ENCODE assay signal across 26 cellular contexts in genomic region chr3:167862104-167862785, GRCh38.
A peak's percentile ranks its signal among the peaks of the same experiment; 100 is the strongest.
DNase-seq lines count a peak whose midpoint lies in the region; ATAC-seq and TF ChIP-seq lines count a peak whose summit lies in the region.
"Had no signal": no experiment of that assay in that cellular context is flagged by ENCODE, and none has a peak within 500 bp of the region (broad histone marks: within the 10 kb centered on the region; RNA-seq: fewer than 3 reads in every experiment).

No MANE protein-coding gene starts in this region.

- no peaks in the 10 kb centered on the region for H3K36me3 Mint-ChIP-seq in activated naive CD8-positive, alpha-beta T cell treated with anti-CD3 and anti-CD28 coated beads, Interleukin-2, amount 50 U/mL, for 24 hours (ENCODE audit: low read depth)
- H3K36me3 Mint-ChIP-seq: activated naive CD8-positive, alpha-beta T cell treated with anti-CD3 and anti-CD28 coated beads, Interleukin-2, amount 10 ng/mL, durations not matched to agents 7 days and 5 days had no signal

- no peaks in the 10 kb centered on the region for H3K27me3 ChIP-seq in fibroblast of lung (ENCODE audit: control insufficient read depth, insufficient read depth, low read length)
- H3K27me3 ChIP-seq: body of pancreas, SJCRH30, transverse colon had no signal

- DNase-seq in AML-193 (lab: John Stamatoyannopoulos, UW) (peak; percentile 50 to 62), GF-D8 (lab: John Stamatoyannopoulos, UW) (peak; percentile 5), OCI-LY7 (ENCODE audit: low spot score) (no peak), fibroblast of lung (ENCODE audit: low read depth in 2 of 2) (peak in 1 of 2 donors; percentile 6), KBM-7 (no peak)
- DNase-seq in activated naive CD8-positive, alpha-beta T cell treated with anti-CD3 and anti-CD28 coated beads, Interleukin-2, amount 50 U/mL, for 24 hours: no peak
- DNase-seq: activated CD4-positive, alpha-beta T cell treated with anti-CD3 and anti-CD28 coated beads, Interleukin-2, amount 50 U/mL, for 1 hour; activated CD8-positive, alpha-beta memory T cell treated with anti-CD3 and anti-CD28 coated beads, Interleukin-2, amount 50 U/mL, for 4 hours; activated naive CD8-positive, alpha-beta T cell treated with anti-CD3 and anti-CD28 coated beads, Interleukin-2, amount 10 ng/mL, durations not matched to agents 7 days and 5 days; body of pancreas; cortex of kidney; DMS79 treated with DMSO at 0.1 percent for 48 hours; foreskin fibroblast; midbrain; NCI-H1417; NCI-H524 treated with DMSO at 0.1 percent for 48 hours; nephron progenitor cell; SJCRH30; stimulated activated CD4-positive, alpha-beta T cell treated with anti-CD3 and anti-CD28 coated beads, Interleukin-2, amount 100 ng/mL, for 48 hours; T-helper 17 cell; transverse colon; WERI-Rb-1 had no signal

- H4K20me1 ChIP-seq in OCI-LY7 (ENCODE audit: insufficient read depth, low read length): no peaks in the 10 kb centered on the region
- H4K20me1 ChIP-seq in fibroblast of lung (ENCODE audit: control insufficient read depth, extremely low read depth, insufficient read depth, low read length): no peaks in the 10 kb centered on the region

- intact Hi-C loops in OCI-LY7 (cut with micrococcal nuclease; ENCODE audit: unreplicated experiment): no loop called here

- H2AFZ ChIP-seq in OCI-LY7 (ENCODE audit: low read length) (no peak overlapping the region), fibroblast of lung (ENCODE audit: low read length) (no peak overlapping the region)

- no peaks in the 10 kb centered on the region for H3K9me3 Mint-ChIP-seq in activated naive CD8-positive, alpha-beta T cell treated with anti-CD3 and anti-CD28 coated beads, Interleukin-2, amount 50 U/mL, for 24 hours
- H3K9me3 Mint-ChIP-seq: activated naive CD8-positive, alpha-beta T cell treated with anti-CD3 and anti-CD28 coated beads, Interleukin-2, amount 10 ng/mL, durations not matched to agents 7 days and 5 days; nephron progenitor cell; stimulated activated naive CD8-positive, alpha-beta T cell treated with anti-CD3 and anti-CD28 coated beads, Interleukin-15, Interleukin-2, amounts not matched to agents 100 ng/mL and 50 ng/mL, for 24 hours had no signal

- no peaks in the 10 kb centered on the region for H3K9me2 ChIP-seq in OCI-LY7 (ENCODE audit: insufficient read depth, low read length)

- no peak overlapping the region for H3K9ac ChIP-seq in fibroblast of lung (ENCODE audit: insufficient read depth, low read length)

- H3K27ac Mint-ChIP-seq in activated naive CD8-positive, alpha-beta T cell treated with anti-CD3 and anti-CD28 coated beads, Interleukin-2, amount 50 U/mL, for 24 hours: no peak overlapping the region
- H3K27ac Mint-ChIP-seq: activated naive CD8-positive, alpha-beta T cell treated with anti-CD3 and anti-CD28 coated beads, Interleukin-2, amount 10 ng/mL, durations not matched to agents 7 days and 5 days; nephron progenitor cell; stimulated activated naive CD8-positive, alpha-beta T cell treated with anti-CD3 and anti-CD28 coated beads, Interleukin-15, Interleukin-2, amounts not matched to agents 100 ng/mL and 50 ng/mL, for 24 hours; T-helper 17 cell had no signal

- POLR2A ChIA-PET in OCI-LY7 (lab: Charles Lee): interaction anchor here (0.6 to 1.5 kb wide), 7 partner anchors 9 to 1078 kb away, joined by 3 to 6 read pairs (median 4); no protein-coding TSS in a partner anchor

- BruUV-seq in OCI-LY7 (replicated peaks; lab: Mats Ljungman, UMichigan): no TSS peak

- TF ChIP-seq CTCF in OCI-LY7 (conservative IDR thresholded peaks at IDR 0.05; ENCODE audit: low read length) (no peak), fibroblast of lung (conservative IDR thresholded peaks at IDR 0.05 in 1 of 2, IDR thresholded peaks at IDR 0.05 in 1 of 2; ENCODE audit: low read depth in 1 of 2, low read length in 2 of 2) (no peak)

- H3K27ac ChIP-seq in OCI-LY7 (ENCODE audit: low read depth, low read length, poor library complexity, severe bottlenecking) (no peak overlapping the region), fibroblast of lung (ENCODE audit: insufficient read depth, low read length) (no peak overlapping the region)
- H3K27ac ChIP-seq: body of pancreas, SJCRH30, transverse colon, WERI-Rb-1 had no signal

- in situ Hi-C loops in KBM-7 (cut with MboI; ENCODE audit: low pct_unique_long_range_greater_than_20kb, low sequenced_read_pairs): no loop called here

- H3K4me2 ChIP-seq in OCI-LY7 (ENCODE audit: low read length) (peak overlapping the region; percentile 44), fibroblast of lung (ENCODE audit: extremely low read depth, insufficient read depth, low read length) (peak overlapping the region; percentile 32)

- no peaks in the 10 kb centered on the region for H3K9me3 ChIP-seq in OCI-LY7 (ENCODE audit: low read length)
- no peaks in the 10 kb centered on the region for H3K9me3 ChIP-seq in fibroblast of lung (ENCODE audit: control insufficient read depth, insufficient read depth, low read depth, low read length)
- H3K9me3 ChIP-seq: body of pancreas, SJCRH30, transverse colon had no signal

- ATAC-seq in HG03095 (IDR thresholded peaks at IDR 0.05; ENCODE audit: unreplicated experiment) (no peak), GM21619 (IDR thresholded peaks at IDR 0.05; ENCODE audit: unreplicated experiment) (no peak)
- no peak for ATAC-seq in activated naive CD8-positive, alpha-beta T cell treated with anti-CD3 and anti-CD28 coated beads, Interleukin-2, amount 50 U/mL, for 24 hours
- ATAC-seq: body of pancreas, HCT116, T-helper 17 cell had no signal

- H3K27me3 Mint-ChIP-seq in activated naive CD8-positive, alpha-beta T cell treated with anti-CD3 and anti-CD28 coated beads, Interleukin-2, amount 50 U/mL, for 24 hours: no peaks in the 10 kb centered on the region
- H3K27me3 Mint-ChIP-seq: activated naive CD8-positive, alpha-beta T cell treated with anti-CD3 and anti-CD28 coated beads, Interleukin-2, amount 10 ng/mL, durations not matched to agents 7 days and 5 days; stimulated activated naive CD8-positive, alpha-beta T cell treated with anti-CD3 and anti-CD28 coated beads, Interleukin-15, Interleukin-2, amounts not matched to agents 100 ng/mL and 50 ng/mL, for 24 hours had no signal

- H3K79me2 ChIP-seq in OCI-LY7 (ENCODE audit: insufficient read depth, low read depth, low read length) (no peaks in the 10 kb centered on the region), fibroblast of lung (ENCODE audit: control insufficient read depth, insufficient read depth, low read length) (no peaks in the 10 kb centered on the region)

- CTCF ChIA-PET in OCI-LY7 (lab: Charles Lee; ENCODE audit: unreplicated experiment): interaction anchor here (0.6 kb wide), 1 partner anchor 20 kb away, joined by 3 read pairs; no protein-coding TSS in a partner anchor

- no peak overlapping the region for H3K4me3 Mint-ChIP-seq in activated naive CD8-positive, alpha-beta T cell treated with anti-CD3 and anti-CD28 coated beads, Interleukin-2, amount 50 U/mL, for 24 hours
- H3K4me3 Mint-ChIP-seq: activated naive CD8-positive, alpha-beta T cell treated with anti-CD3 and anti-CD28 coated beads, Interleukin-2, amount 10 ng/mL, durations not matched to agents 7 days and 5 days; nephron progenitor cell; stimulated activated naive CD8-positive, alpha-beta T cell treated with anti-CD3 and anti-CD28 coated beads, Interleukin-15, Interleukin-2, amounts not matched to agents 100 ng/mL and 50 ng/mL, for 24 hours; T-helper 17 cell had no signal

- H3K4me1 ChIP-seq in OCI-LY7 (ENCODE audit: insufficient read depth, low read length, poor library complexity, severe bottlenecking): peaks cover 30% of the 10 kb centered on the region
- peaks cover 4% of the 10 kb centered on the region for H3K4me1 ChIP-seq in fibroblast of lung (ENCODE audit: control insufficient read depth, extremely low read depth, insufficient read depth, low read length)
- H3K4me1 ChIP-seq: body of pancreas, SJCRH30, transverse colon had no signal

- H3K36me3 ChIP-seq in OCI-LY7 (ENCODE audit: insufficient read depth, low read length) (no peaks in the 10 kb centered on the region), fibroblast of lung (ENCODE audit: control insufficient read depth, insufficient read depth, low read length) (no peaks in the 10 kb centered on the region)
- H3K36me3 ChIP-seq: SJCRH30, transverse colon, WERI-Rb-1 had no signal

- H3K4me1 Mint-ChIP-seq in activated naive CD8-positive, alpha-beta T cell treated with anti-CD3 and anti-CD28 coated beads, Interleukin-2, amount 50 U/mL, for 24 hours: peaks cover 8% of the 10 kb centered on the region
- H3K4me1 Mint-ChIP-seq: activated naive CD8-positive, alpha-beta T cell treated with anti-CD3 and anti-CD28 coated beads, Interleukin-2, amount 10 ng/mL, durations not matched to agents 7 days and 5 days; nephron progenitor cell; T-helper 17 cell had no signal

- H3K4me3 ChIP-seq in OCI-LY7 (ENCODE audit: low read depth, low read length, poor library complexity, severe bottlenecking) (no peak overlapping the region), fibroblast of lung (replicated peaks in 1 of 4; ENCODE audit: control extremely low read depth in 1 of 4, insufficient read depth in 1 of 4, low read depth in 3 of 4, low read length in 4 of 4) (no peak overlapping the region)
- H3K4me3 ChIP-seq: body of pancreas, SJCRH30, transverse colon had no signal

Comparison
In these comparisons a context has a peak if more than half of its experiments do, and no peak if none do; other contexts are left out.
1. DNase-seq: peak in AML-193 (2 of 2) and GF-D8 (single experiment); none in OCI-LY7 (single experiment), KBM-7 (single experiment) and activated naive CD8-positive, alpha-beta T cell treated with anti-CD3 and anti-CD28 coated beads, Interleukin-2, amount 50 U/mL, for 24 hours (single experiment).